ENCODE assay signal across 23 cellular contexts in the genomic region with DNA sequence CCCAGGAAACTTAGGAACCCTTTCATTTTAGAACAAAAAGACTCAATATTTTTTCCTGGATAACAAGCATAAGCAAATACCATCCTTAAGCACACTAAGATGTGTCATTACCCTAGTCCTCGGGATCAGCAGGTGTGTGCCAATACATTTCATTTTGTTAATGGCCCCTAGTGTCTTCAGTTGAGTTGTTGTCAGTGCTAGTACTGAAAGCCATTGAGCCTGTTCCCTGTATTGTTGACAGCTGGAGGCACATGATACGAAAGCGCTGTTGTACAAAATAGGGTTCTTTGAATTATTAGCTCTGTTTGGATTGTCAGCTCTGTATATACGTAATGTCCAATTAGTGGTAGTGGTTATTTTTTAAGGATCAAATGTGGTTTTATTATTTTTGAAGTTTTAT.
A peak's percentile ranks its signal among the peaks of the same experiment; 100 is the strongest.
DNase-seq lines count a peak whose midpoint lies in the region; ATAC-seq lines count a peak whose summit lies in the region.
"Had no signal": no experiment of that assay in that cellular context is flagged by ENCODE, and none has a peak within 500 bp of the region (broad histone marks: within the 10 kb centered on the region; RNA-seq: fewer than 3 reads in every experiment).

No MANE protein-coding gene starts in this region.

- no peak overlapping the region for H3K27ac Mint-ChIP-seq in activated naive CD8-positive, alpha-beta T cell treated with anti-CD3 and anti-CD28 coated beads, Interleukin-2, amount 50 U/mL, for 24 hours
- H3K27ac Mint-ChIP-seq: activated CD8-positive, alpha-beta memory T cell treated with anti-CD3 and anti-CD28 coated beads, Interleukin-2, amount 10 ng/mL, durations not matched to agents 7 days and 5 days; activated naive CD4-positive, alpha-beta T cell treated with anti-CD3 and anti-CD28 coated beads, Interleukin-2, amount 50 U/mL, for 24 hours; activated T-helper 1 cell treated with anti-CD3 and anti-CD28 coated beads, Interleukin-12 subunit alpha, Interleukin-12 subunit beta, Interleukin-2, Interleukin-4 antibody, amounts not matched to agents 30 ng/mL and 10 ng/mL and 1 ng/mL, durations not matched to agents 14 hours and 24 hours and 36 hours; CD8-positive, alpha-beta T cell; neural progenitor cell had no signal

- peaks cover 42% of the 10 kb centered on the region for H3K36me3 Mint-ChIP-seq in activated naive CD8-positive, alpha-beta T cell treated with anti-CD3 and anti-CD28 coated beads, Interleukin-2, amount 50 U/mL, for 24 hours (ENCODE audit: low read depth)

- no peaks in the 10 kb centered on the region for H3K9me3 Mint-ChIP-seq in activated naive CD8-positive, alpha-beta T cell treated with anti-CD3 and anti-CD28 coated beads, Interleukin-2, amount 50 U/mL, for 24 hours
- H3K9me3 Mint-ChIP-seq: activated naive CD4-positive, alpha-beta T cell treated with anti-CD3 and anti-CD28 coated beads, Interleukin-2, amount 50 U/mL, for 24 hours; activated T-helper 1 cell treated with anti-CD3 and anti-CD28 coated beads, Interleukin-12 subunit alpha, Interleukin-12 subunit beta, Interleukin-2, Interleukin-4 antibody, amounts not matched to agents 30 ng/mL and 10 ng/mL and 1 ng/mL, durations not matched to agents 14 hours and 24 hours and 36 hours; CD8-positive, alpha-beta T cell; neural progenitor cell had no signal

- no peak for ATAC-seq in HG02970 (IDR thresholded peaks at IDR 0.05; ENCODE audit: low FRiP score, unreplicated experiment)
- no peak for ATAC-seq in activated naive CD8-positive, alpha-beta T cell treated with anti-CD3 and anti-CD28 coated beads, Interleukin-2, amount 50 U/mL, for 24 hours
- ATAC-seq: activated CD8-positive, alpha-beta memory T cell treated with anti-CD3 and anti-CD28 coated beads, Interleukin-2, amount 10 ng/mL, durations not matched to agents 7 days and 5 days; CD8-positive, alpha-beta T cell; left lung; stimulated activated naive CD8-positive, alpha-beta T cell treated with anti-CD3 and anti-CD28 coated beads, Interleukin-15, Interleukin-2, amounts not matched to agents 100 U/mL and 50 U/mL, for 24 hours had no signal

- H3K4me1 Mint-ChIP-seq in activated naive CD8-positive, alpha-beta T cell treated with anti-CD3 and anti-CD28 coated beads, Interleukin-2, amount 50 U/mL, for 24 hours: no peaks in the 10 kb centered on the region
- H3K4me1 Mint-ChIP-seq: neural progenitor cell had no signal

- DNase-seq in Ammon's horn (ENCODE audit: low spot score): peak; percentile 69
- DNase-seq in DMS153 treated with DMSO at 0.1 percent for 48 hours (lab: John Stamatoyannopoulos, UW; ENCODE audit: unreplicated experiment): peak; percentile 1
- DNase-seq in NCI-H345 (lab: John Stamatoyannopoulos, UW): peak; percentile 83
- peak; percentile 78 for DNase-seq in globus pallidus (ENCODE audit: low spot score)
- DNase-seq in COLO668 (lab: John Stamatoyannopoulos, UW; ENCODE audit: unreplicated experiment): no peak
- DNase-seq in activated naive CD8-positive, alpha-beta T cell treated with anti-CD3 and anti-CD28 coated beads, Interleukin-2, amount 50 U/mL, for 24 hours: no peak
- no peak for DNase-seq in AML-193 (lab: John Stamatoyannopoulos, UW)
- DNase-seq: activated CD4-positive, alpha-beta T cell treated with anti-CD3 and anti-CD28 coated beads for 4 hours; activated CD8-positive, alpha-beta memory T cell treated with anti-CD3 and anti-CD28 coated beads, Interleukin-2, amount 10 ng/mL, durations not matched to agents 7 days and 5 days; CD8-positive, alpha-beta T cell; cerebellar nuclear complex; effector memory CD4-positive, alpha-beta T cell; Kasumi-1; left lung; NCI-H1105; NCI-H526; PC-9; stimulated activated CD4-positive, alpha-beta T cell treated with anti-CD3 and anti-CD28 coated beads, Interleukin-2, amount 100 ng/mL, for 48 hours; stimulated activated naive CD8-positive, alpha-beta T cell treated with anti-CD3 and anti-CD28 coated beads, Interleukin-15, Interleukin-2, amounts not matched to agents 100 U/mL and 50 U/mL, for 24 hours had no signal

- no peak overlapping the region for H3K4me3 Mint-ChIP-seq in activated naive CD8-positive, alpha-beta T cell treated with anti-CD3 and anti-CD28 coated beads, Interleukin-2, amount 50 U/mL, for 24 hours
- H3K4me3 Mint-ChIP-seq: activated CD8-positive, alpha-beta memory T cell treated with anti-CD3 and anti-CD28 coated beads, Interleukin-2, amount 10 ng/mL, durations not matched to agents 7 days and 5 days; activated naive CD4-positive, alpha-beta T cell treated with anti-CD3 and anti-CD28 coated beads, Interleukin-2, amount 50 U/mL, for 24 hours; activated T-helper 1 cell treated with anti-CD3 and anti-CD28 coated beads, Interleukin-12 subunit alpha, Interleukin-12 subunit beta, Interleukin-2, Interleukin-4 antibody, amounts not matched to agents 30 ng/mL and 10 ng/mL and 1 ng/mL, durations not matched to agents 14 hours and 24 hours and 36 hours; CD8-positive, alpha-beta T cell; neural progenitor cell had no signal

- H3K27me3 Mint-ChIP-seq in activated naive CD8-positive, alpha-beta T cell treated with anti-CD3 and anti-CD28 coated beads, Interleukin-2, amount 50 U/mL, for 24 hours: no peaks in the 10 kb centered on the region
- H3K27me3 Mint-ChIP-seq: activated CD8-positive, alpha-beta memory T cell treated with anti-CD3 and anti-CD28 coated beads, Interleukin-2, amount 10 ng/mL, durations not matched to agents 7 days and 5 days; activated naive CD4-positive, alpha-beta T cell treated with anti-CD3 and anti-CD28 coated beads, Interleukin-2, amount 50 U/mL, for 24 hours had no signal

Comparison
In these comparisons a context has a peak if more than half of its experiments do, and no peak if none do; other contexts are left out.
1. DNase-seq: peak in Ammon's horn (single experiment), DMS153 treated with DMSO at 0.1 percent for 48 hours (single experiment), NCI-H345 (single experiment) and globus pallidus (single experiment); none in COLO668 (single experiment), activated naive CD8-positive, alpha-beta T cell treated with anti-CD3 and anti-CD28 coated beads, Interleukin-2, amount 50 U/mL, for 24 hours (single experiment) and AML-193 (0 of 2).